22 cellular contexts compared by ENCODE assay signal in the genomic region with DNA sequence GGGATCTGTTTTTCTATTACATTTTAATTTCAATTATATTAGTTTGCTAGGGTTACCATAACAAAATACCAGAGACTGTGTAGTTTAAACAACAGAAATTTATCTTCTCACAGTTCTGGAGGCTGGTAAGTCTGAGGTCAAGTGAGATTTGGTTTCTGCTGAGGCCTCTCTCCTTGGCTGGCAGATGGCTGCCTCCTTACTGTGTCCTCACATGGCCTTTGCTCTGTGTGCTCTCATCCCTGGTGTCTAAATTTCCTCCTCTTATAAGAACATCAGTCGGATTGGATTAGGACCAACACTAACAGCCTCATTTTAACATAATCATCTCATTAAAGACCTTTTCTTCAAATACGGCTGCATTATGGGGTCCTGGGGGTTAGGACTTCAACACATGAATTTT.
DNase-seq lines count a peak whose midpoint lies in the region; FAIRE-seq and TF ChIP-seq lines count a peak whose summit lies in the region.
"Had no signal": no experiment of that assay in that cellular context is flagged by ENCODE, and none has a peak within 500 bp of the region (broad histone marks: within the 10 kb centered on the region; RNA-seq: fewer than 3 reads in every experiment).

No MANE protein-coding gene starts in this region.

- no peak overlapping the region for H2BK12ac ChIP-seq in mesenchymal stem cell (ENCODE audit: low read length in 2 of 2)

- H3K14ac ChIP-seq in mesenchymal stem cell (ENCODE audit: low read length in 2 of 2), result no peak overlapping the region

- H3K4me3 ChIP-seq in mesenchymal stem cell (ENCODE audit: insufficient read depth in 1 of 2, low read depth in 1 of 2, low read length in 2 of 2), result no peak overlapping the region
- H3K4me3 ChIP-seq: GM12878 had no signal

- H2BK15ac ChIP-seq in mesenchymal stem cell (ENCODE audit: low read depth, poor library complexity, severe bottlenecking), result no peak overlapping the region

- no peak overlapping the region for H2AK5ac ChIP-seq in mesenchymal stem cell (ENCODE audit: low read length, severe bottlenecking)

- no peaks in the 10 kb centered on the region for H3K27me3 ChIP-seq in mesenchymal stem cell (ENCODE audit: control insufficient read depth in 1 of 2, insufficient read depth in 1 of 2, low read length in 2 of 2)

- H2BK5ac ChIP-seq in mesenchymal stem cell (ENCODE audit: low read depth, low read length, poor library complexity, severe bottlenecking), result no peak overlapping the region

- H4K8ac ChIP-seq in mesenchymal stem cell (ENCODE audit: low read length), result no peak overlapping the region

- WGBS in mesenchymal stem cell, result 87% methylated on average over 2 of the region's 2 CpGs

- H3K9ac ChIP-seq in mesenchymal stem cell (ENCODE audit: low read length), result no peak overlapping the region
- H3K9ac ChIP-seq: SK-N-SH had no signal

- no peak for TF ChIP-seq POLR2A in GM12891 (IDR thresholded peaks at IDR 0.05; ENCODE audit: low read depth, low read length)

- no peak overlapping the region for H3K23ac ChIP-seq in mesenchymal stem cell (ENCODE audit: low read length in 2 of 2)

- no peak overlapping the region for H2BK120ac ChIP-seq in mesenchymal stem cell (ENCODE audit: low read depth, low read length)

- H3K27ac ChIP-seq in mesenchymal stem cell (ENCODE audit: low read length, poor library complexity, severe bottlenecking), result no peak overlapping the region
- H3K27ac ChIP-seq in caudate nucleus (ENCODE audit: low read depth, low read length), result no peak overlapping the region

- no peak overlapping the region for H3K18ac ChIP-seq in mesenchymal stem cell (ENCODE audit: low read depth in 1 of 2, low read length in 2 of 2)

- H3K4me1 ChIP-seq in mesenchymal stem cell (ENCODE audit: control insufficient read depth, insufficient read depth, low read depth, low read length), result no peaks in the 10 kb centered on the region
- H3K4me1 ChIP-seq: Caco-2 had no signal

- no peaks in the 10 kb centered on the region for H3K79me1 ChIP-seq in mesenchymal stem cell (replicated peaks; ENCODE audit: low read length, poor library complexity, severe bottlenecking)

- H3K9me3 ChIP-seq in mesenchymal stem cell (ENCODE audit: control insufficient read depth, low read length), result no peaks in the 10 kb centered on the region
- H3K9me3 ChIP-seq: Caco-2, SK-N-SH had no signal

- no peak overlapping the region for H3K4me2 ChIP-seq in mesenchymal stem cell (ENCODE audit: low read length, poor library complexity, severe bottlenecking)
- H3K4me2 ChIP-seq: SK-N-SH had no signal

- H4K91ac ChIP-seq in mesenchymal stem cell (ENCODE audit: low read length), result no peak overlapping the region

- DNase-seq in DMS 273 (lab: John Stamatoyannopoulos, UW; ENCODE audit: unreplicated experiment) (peak; percentile 92), NCI-H1092 treated with DMSO at 0.1 percent for 48 hours (lab: John Stamatoyannopoulos, UW) (peak; percentile 76), NCI-H524 (lab: John Stamatoyannopoulos, UW) (peak; percentile 95 to 97), mesenchymal stem cell (peak; percentile 11), GM12891 (ENCODE audit: insufficient read length, low spot score) (no peak), iPS-NIHi11 (ENCODE audit: low spot score) (no peak), caudate nucleus (lab: John Stamatoyannopoulos, UW) (no peak)
- DNase-seq: ACHN; AML-193; Caco-2; CD4-positive, CD25-positive, alpha-beta regulatory T cell; DND-41; GDM1; HFFc6; KG1; NCI-H187; NCI-H226; SK-N-SH; T-cell; T1000 had no signal

- H2AFZ ChIP-seq in mesenchymal stem cell (ENCODE audit: low read depth, low read length), result no peak overlapping the region

- FAIRE-seq in GM12891 (lab: Jason Lieb, UNC), result no peak
- FAIRE-seq: GM12878, H54 had no signal

- H3K4ac ChIP-seq in mesenchymal stem cell (ENCODE audit: low read depth in 1 of 2, low read length in 2 of 2), result peak overlapping the region in 1 of 2 experiments; percentile 2

- H3K36me3 ChIP-seq in mesenchymal stem cell (ENCODE audit: control insufficient read depth in 1 of 2, insufficient read depth in 2 of 2, low read depth in 1 of 2, low read length in 2 of 2), result no peaks in the 10 kb centered on the region

TF ChIP-seq in GM12891, 5 proteins besides CTCF, POLR2A, EP300 and RAD21:
- no peak for TF ChIP-seq POU2F2 (IDR thresholded peaks at IDR 0.05; ENCODE audit: low read depth, low read length)
- TF ChIP-seq PAX5 (IDR thresholded peaks at IDR 0.05; ENCODE audit: insufficient read depth, low read length, severe bottlenecking), result no peak
- TF ChIP-seq POLR2AphosphoS5 (IDR thresholded peaks at IDR 0.05; ENCODE audit: low read depth, low read length), result no peak
- TF ChIP-seq SPI1 (IDR thresholded peaks at IDR 0.05; ENCODE audit: low read depth, low read length), result no peak
- TF ChIP-seq TAF1 (IDR thresholded peaks at IDR 0.05; ENCODE audit: low read depth, low read length), result no peak

Comparison
In these comparisons a context has a peak if more than half of its experiments do, and no peak if none do; other contexts are left out.
1. DNase-seq: peak in DMS 273 (single experiment), NCI-H1092 treated with DMSO at 0.1 percent for 48 hours (single experiment), NCI-H524 (2 of 2) and mesenchymal stem cell (single experiment); none in GM12891 (single experiment), iPS-NIHi11 (single experiment) and caudate nucleus (0 of 61).